ENCODE assay signal across 9 cellular contexts in the genomic region with DNA sequence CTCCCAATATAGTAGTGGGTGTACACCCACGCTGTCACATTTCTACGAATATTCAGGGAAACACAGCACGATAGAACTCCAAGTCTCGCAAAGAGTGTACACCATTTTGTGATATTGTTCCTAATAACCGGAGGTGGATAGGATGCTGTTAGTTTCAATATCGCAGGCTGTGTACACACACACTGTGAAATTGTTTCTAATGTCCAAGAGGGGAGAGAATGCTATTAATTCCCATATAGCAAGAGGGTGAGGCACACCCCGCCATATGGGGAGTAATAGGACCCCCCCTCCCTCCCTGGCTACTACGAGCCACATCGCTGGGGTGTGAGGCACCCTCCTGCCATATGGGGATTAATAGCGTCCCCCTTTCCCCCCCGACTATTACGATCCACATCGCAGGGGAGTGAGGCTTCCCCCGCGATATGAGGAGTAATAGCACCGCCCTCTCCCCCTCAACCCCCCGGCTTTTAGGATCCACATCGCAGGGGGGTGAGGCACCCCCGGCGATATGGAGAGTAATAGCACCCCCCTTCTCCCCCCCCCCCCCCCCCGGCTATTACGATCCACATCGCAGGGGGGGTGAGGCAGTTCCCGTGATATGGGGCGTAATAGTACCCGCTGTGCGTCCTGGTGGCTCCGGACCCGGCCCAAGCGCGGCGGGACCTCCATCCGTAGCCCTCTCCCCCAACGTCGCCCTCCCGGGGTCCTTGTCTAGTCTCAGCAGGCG. TPM values are rescaled to one million over a fixed set of nuclear protein-coding genes. Genes with fewer than 3 reads are reported as not detected.
DNase-seq lines count a peak whose midpoint lies in the region; ATAC-seq and TF ChIP-seq lines count a peak whose summit lies in the region.
"Had no signal": no experiment of that assay in that cellular context is flagged by ENCODE, and none has a peak within 500 bp of the region (broad histone marks: within the 10 kb centered on the region; RNA-seq: fewer than 3 reads in every experiment).

No MANE protein-coding gene starts in this region.

- peak in 2 of 4 donors; percentile 29 to 54 for ATAC-seq in heart left ventricle

- peak overlapping the region in 6 of 12 donors; percentile 9 to 76 (median 32) for H3K27ac ChIP-seq in heart left ventricle
- H3K27ac ChIP-seq in trophoblast cell (ENCODE audit: low read depth, low read length), result no peak overlapping the region

- H3K27me3 ChIP-seq in heart left ventricle (peaks cover 0 to 48% (median 16%) of the 10 kb centered on the region in 9 donors), trophoblast cell (ENCODE audit: insufficient read depth, low read length) (peaks cover 10% of the 10 kb centered on the region)

- H3K4me2 ChIP-seq in trophoblast cell (ENCODE audit: low read length), result peak overlapping the region; percentile 79

- H3K27me3 Mint-ChIP-seq in Calu3 (ENCODE audit: unreplicated experiment) (no peaks in the 10 kb centered on the region), CD14-positive monocyte (ENCODE audit: low read depth in 3 of 3) (peaks cover 31 to 52% (median 36%) of the 10 kb centered on the region in 3 donors)

- H2AK5ac ChIP-seq in trophoblast cell (ENCODE audit: low read length), result no peak overlapping the region

- BruUV-seq in Calu3 (replicated peaks; lab: Mats Ljungman, UMichigan), result no TSS peak

- H3K9me3 Mint-ChIP-seq in Calu3 (ENCODE audit: low read depth, unreplicated experiment), result no peaks in the 10 kb centered on the region
- H3K9me3 Mint-ChIP-seq in CD14-positive monocyte, result peaks cover 0 to 3% (median 0%) of the 10 kb centered on the region in 7 donors

- H4K12ac ChIP-seq in trophoblast cell (ENCODE audit: low read depth, low read length), result no peak overlapping the region

- H3K4me3 Mint-ChIP-seq in Calu3 (ENCODE audit: low read depth, unreplicated experiment) (peak overlapping the region; percentile 89), CD14-positive monocyte (peak overlapping the region in 1 of 2 donors; percentile 67)
- H3K4me3 Mint-ChIP-seq: activated naive CD8-positive, alpha-beta T cell treated with anti-CD3 and anti-CD28 coated beads, Interleukin-2, amount 10 ng/mL, durations not matched to agents 7 days and 5 days had no signal

- no peak overlapping the region for H2BK5ac ChIP-seq in trophoblast cell (ENCODE audit: low read depth, low read length, poor library complexity)

- H3K27ac Mint-ChIP-seq in Calu3 (ENCODE audit: unreplicated experiment) (peak overlapping the region; percentile 72), CD14-positive monocyte (no peak overlapping the region)
- H3K27ac Mint-ChIP-seq: activated naive CD8-positive, alpha-beta T cell treated with anti-CD3 and anti-CD28 coated beads, Interleukin-2, amount 10 ng/mL, durations not matched to agents 7 days and 5 days had no signal

- H3K23ac ChIP-seq in trophoblast cell (ENCODE audit: low read length), result no peak overlapping the region

- 9 to 20% (median 11%) methylated on average over 21 to 37 of the region's 37 CpGs for WGBS in heart left ventricle, 4 donors
- WGBS in trophoblast cell (ENCODE audit: extremely low coverage, insufficient coverage, insufficient read length), result no CpG with 5 or more reads among the region's 37 CpGs

- no peak overlapping the region for H3K9ac ChIP-seq in trophoblast cell (ENCODE audit: low read length)

- peaks cover 0 to 15% (median 2%) of the 10 kb centered on the region in 12 donors for H3K4me1 ChIP-seq in heart left ventricle
- peaks cover 2 to 3% of the 10 kb centered on the region in 2 experiments for H3K4me1 ChIP-seq in trophoblast cell (ENCODE audit: control insufficient read depth in 1 of 2, insufficient read depth in 2 of 2, low read length in 2 of 2)

- CTCF ChIA-PET in Calu3 (lab: Charles Lee), result interaction anchor here (0.6 to 2.9 kb wide), 7 partner anchors 10 to 1085 kb away, joined by 3 to 35 read pairs (median 4); no protein-coding TSS in a partner anchor

- TF ChIP-seq CTCF in Calu3 (IDR thresholded peaks at IDR 0.05; ENCODE audit: unreplicated experiment), result no peak
- TF ChIP-seq CTCF in heart left ventricle (IDR thresholded peaks at IDR 0.05), result no peak
- TF ChIP-seq CTCF in GM10266 (IDR thresholded peaks at IDR 0.05; ENCODE audit: control insufficient read depth, insufficient read depth, low read depth, missing control alignments), result no peak
- no peak for TF ChIP-seq CTCF in CD14-positive monocyte (IDR thresholded peaks at IDR 0.05)

- H3K9me3 ChIP-seq in heart left ventricle (peaks cover 0 to 14% (median 0%) of the 10 kb centered on the region in 12 donors), trophoblast cell (ENCODE audit: insufficient read depth, low read depth, low read length) (no peaks in the 10 kb centered on the region)

- no peak overlapping the region for H3K4ac ChIP-seq in trophoblast cell (ENCODE audit: low read depth, low read length)

- no peaks in the 10 kb centered on the region for H3K79me1 ChIP-seq in trophoblast cell (ENCODE audit: low read length)

- H3K79me2 ChIP-seq in trophoblast cell (ENCODE audit: control insufficient read depth, insufficient read depth, low read length, poor library complexity), result no peaks in the 10 kb centered on the region

- no peak overlapping the region for H2BK120ac ChIP-seq in trophoblast cell (ENCODE audit: insufficient read depth, low read length, poor library complexity)

- H3K36me3 Mint-ChIP-seq in Calu3 (ENCODE audit: insufficient read depth, unreplicated experiment) (peaks cover 21% of the 10 kb centered on the region), CD14-positive monocyte (no peaks in the 10 kb centered on the region)
- H3K36me3 Mint-ChIP-seq: activated naive CD8-positive, alpha-beta T cell treated with anti-CD3 and anti-CD28 coated beads, Interleukin-2, amount 10 ng/mL, durations not matched to agents 7 days and 5 days had no signal

- H2BK12ac ChIP-seq in trophoblast cell (ENCODE audit: low read length), result no peak overlapping the region

- H2AFZ ChIP-seq in trophoblast cell (ENCODE audit: insufficient read depth, low read length, poor library complexity), result no peak overlapping the region

- no peak for TF ChIP-seq POLR2A in heart left ventricle (IDR thresholded peaks at IDR 0.05)

- H4K8ac ChIP-seq in trophoblast cell (ENCODE audit: low read depth, low read length), result no peak overlapping the region

- intact Hi-C loops in Calu3 (cut with micrococcal nuclease; ENCODE audit: unreplicated experiment) (loop anchor here (1.0 to 2.0 kb wide), 2 partner anchors 70 to 135 kb away; no protein-coding TSS in a partner anchor), heart left ventricle (cut with DNase I) (no loop called here), CD14-positive monocyte (cut with micrococcal nuclease) (no loop called here)

- H3K18ac ChIP-seq in trophoblast cell (ENCODE audit: low read length), result no peak overlapping the region

- H3K14ac ChIP-seq in trophoblast cell (ENCODE audit: low read length), result no peak overlapping the region

- peaks cover 28% of the 10 kb centered on the region for H3K4me1 Mint-ChIP-seq in Calu3 (ENCODE audit: low read depth, unreplicated experiment)
- H3K4me1 Mint-ChIP-seq in CD14-positive monocyte, result peaks cover 4% of the 10 kb centered on the region

- DNase-seq in Calu3 (no peak), SW480 (ENCODE audit: low spot score) (peak; percentile 23), heart left ventricle (no peak), trophoblast cell (no peak), OCI-M2 (lab: John Stamatoyannopoulos, UW; ENCODE audit: unreplicated experiment) (no peak), GM10266 (ENCODE audit: extremely low spot score) (no peak), CD14-positive monocyte (ENCODE audit: low spot score) (no peak)
- DNase-seq in activated CD4-positive, alpha-beta T cell treated with anti-CD3 and anti-CD28 coated beads, Interleukin-2, amount 50 U/mL, for 4 hours, result no peak
- DNase-seq: activated naive CD8-positive, alpha-beta T cell treated with anti-CD3 and anti-CD28 coated beads, Interleukin-2, amount 10 ng/mL, durations not matched to agents 7 days and 5 days had no signal

- no peak overlapping the region for H4K91ac ChIP-seq in trophoblast cell (ENCODE audit: low read depth, low read length)

- peak overlapping the region; percentile 32 to 67 (median 56) for H3K4me3 ChIP-seq in heart left ventricle
- no peak overlapping the region for H3K4me3 ChIP-seq in trophoblast cell (ENCODE audit: low read depth, low read length)

- H3K36me3 ChIP-seq in heart left ventricle (no peaks in the 10 kb centered on the region), trophoblast cell (ENCODE audit: control insufficient read depth in 1 of 2, insufficient read depth in 2 of 2, low read length in 2 of 2) (no peaks in the 10 kb centered on the region)

RNA-seq across cellular contexts. Expression of a gene that starts 0.6 kb away (rescaled TPM):
- total RNA-seq in Calu3 (2022), result 29.5 and 32.5 TPM in 2 replicates
- total RNA-seq in heart left ventricle, result 1 to 10 TPM in 3 of 9 donors, under 1 TPM in 6; 0.16 to 1.4 (median 0.35) TPM
- under 1 TPM; 0.15 to 0.30 TPM for polyA plus RNA-seq in heart left ventricle
- polyA plus RNA-seq in trophoblast cell (2013), result 0.28 and 0.40 TPM in 2 replicates
- not detected for polyA plus RNA-seq in CD14-positive monocyte
- total RNA-seq: activated naive CD8-positive, alpha-beta T cell treated with anti-CD3 and anti-CD28 coated beads, Interleukin-2, amount 10 ng/mL, durations not matched to agents 7 days and 5 days had no signal

Comparison
In these comparisons a context has a peak if more than half of its experiments do, and no peak if none do; other contexts are left out.
1. RNA of a gene that starts 0.6 kb away (total RNA-seq): 29.5 to 32.5 TPM in Calu3; 0.16 to 1.4 TPM in heart left ventricle; every median in the first group is over 10 times any median in the second.